In the genomic region with DNA sequence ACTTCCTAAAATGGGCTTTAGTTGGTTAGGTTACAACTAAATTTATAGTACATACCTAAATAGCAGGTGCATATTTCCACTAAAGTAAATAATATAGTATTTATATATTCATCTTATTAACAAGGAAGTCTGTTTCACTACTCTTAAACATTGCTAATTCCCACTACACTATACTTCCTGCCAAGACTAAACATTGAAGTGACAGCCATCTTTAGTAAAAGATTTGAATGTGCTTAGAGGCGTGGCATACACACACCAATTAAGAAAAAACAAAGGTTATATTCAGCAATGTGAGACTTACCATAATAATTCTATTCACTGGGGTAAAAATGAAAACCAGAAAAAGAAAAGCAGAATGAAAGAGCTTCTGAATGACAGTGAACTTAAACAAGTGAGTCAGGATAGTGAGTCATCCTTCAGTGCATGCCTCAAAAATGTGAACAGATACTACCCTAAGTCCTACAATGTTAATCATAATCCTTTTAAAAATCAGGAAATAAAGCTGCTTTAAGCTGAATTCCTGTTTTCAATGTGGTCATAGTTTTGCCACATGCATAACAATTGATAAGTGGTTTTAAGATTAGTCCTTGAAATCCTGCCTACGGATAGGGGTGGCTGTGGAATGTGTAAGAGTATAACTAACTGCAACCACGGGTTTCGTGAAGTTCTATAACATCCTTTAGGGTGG, we compare ENCODE assay signal across 8 cellular contexts. TPM values are rescaled to one million over a fixed set of nuclear protein-coding genes. Genes with fewer than 3 reads are reported as not detected.
DNase-seq lines count a peak whose midpoint lies in the region; ATAC-seq, FAIRE-seq and TF ChIP-seq lines count a peak whose summit lies in the region.

No MANE protein-coding gene starts in this region.

- DNase-seq in DMS53 treated with DMSO at 0.1 percent for 48 hours (lab: John Stamatoyannopoulos, UW; ENCODE audit: unreplicated experiment) (peak; percentile 64), K562 (ENCODE audit: extremely low read depth in 1 of 4, low spot score in 3 of 4) (peak; percentile 32 to 61 (median 38)), mesothelial cell of epicardium (ENCODE audit: low spot score in 2 of 2, unreplicated experiment in 2 of 2) (no peak), Right ventricle myocardium inferior (ENCODE audit: missing footprints) (no peak), H7 (no peak)
- no peak for DNase-seq in stimulated activated CD8-positive, alpha-beta memory T cell treated with anti-CD3 and anti-CD28 coated beads, Interleukin-4, amount 100 ng/mL, for 48 hours

- peaks cover 90% of the 10 kb centered on the region for H3K79me2 ChIP-seq in K562 (ENCODE audit: control insufficient read depth, insufficient read depth, low read length)

- peaks cover 23% of the 10 kb centered on the region for H3K36me3 Mint-ChIP-seq in mesothelial cell of epicardium

- WGBS in HUES64 = 69% methylated on average over 3 of the region's 4 CpGs
- 16% methylated on average over 4 of the region's 4 CpGs for WGBS in K562 (ENCODE audit: insufficient coverage, low coverage, missing lambda C conversion rate)

- POLR2A ChIA-PET in K562 (lab: Yijun Ruan, JAX) = interaction anchor here (0.7 kb wide), 1 partner anchor 19 kb away, joined by 4 read pairs; no protein-coding TSS in a partner anchor

- no peaks in the 10 kb centered on the region for H3K9me1 ChIP-seq in K562 (ENCODE audit: control insufficient read depth, insufficient read depth, low read length)

- H3K27me3 ChIP-seq in HUES64 (ENCODE audit: insufficient read depth, low read length) = no peaks in the 10 kb centered on the region
- no peaks in the 10 kb centered on the region for H3K27me3 ChIP-seq in K562 (ENCODE audit: control insufficient read depth in 2 of 2, insufficient read depth in 2 of 2, low read length in 2 of 2)
- no peaks in the 10 kb centered on the region for H3K27me3 ChIP-seq in H7 (ENCODE audit: control insufficient read depth, insufficient read depth, low read length)

- H4K20me1 ChIP-seq in K562 (replicated peaks; ENCODE audit: control insufficient read depth, insufficient read depth, low read length) = no peaks in the 10 kb centered on the region

- TF ChIP-seq CTCF in K562 (IDR thresholded peaks at IDR 0.05 in 2 of 3, conservative IDR thresholded peaks at IDR 0.05 in 1 of 3; ENCODE audit: insufficient read depth in 2 of 3, low read depth in 1 of 3, low read length in 3 of 3) = no peak
- TF ChIP-seq CTCF in mesothelial cell of epicardium (IDR thresholded peaks at IDR 0.05; ENCODE audit: unreplicated experiment) = no peak

- no peak overlapping the region for H3K4me3 Mint-ChIP-seq in mesothelial cell of epicardium

- in situ Hi-C loops in K562 (cut with MboI) = no loop called here

- peak; percentile 36; the same call in 1 of the 2 replicates for TF ChIP-seq EP300 in K562 (IDR thresholded peaks at IDR 0.05; ENCODE audit: low read length)

- H3K4me3 ChIP-seq in HUES64 (ENCODE audit: low read length) (no peak overlapping the region), K562 (no peak overlapping the region), H7 (ENCODE audit: insufficient read depth, low read depth, low read length) (no peak overlapping the region)

- H3K9ac ChIP-seq in HUES64 (ENCODE audit: low read depth, low read length) (no peak overlapping the region), K562 (ENCODE audit: insufficient read depth in 1 of 2, low read depth in 2 of 2, low read length in 2 of 2) (peak overlapping the region in 1 of 2 experiments; percentile 13; a peak in 2 of 4 replicates)

- no peak for TF ChIP-seq RAD21 in K562 (CRISPR knock-in tag; conservative IDR thresholded peaks at IDR 0.05 in 1 of 2, IDR thresholded peaks at IDR 0.05 in 1 of 2)

- no peak overlapping the region; the same call in 1 of the 2 replicates for H3K4me2 ChIP-seq in K562 (ENCODE audit: insufficient read depth, low read length)

- H2AFZ ChIP-seq in K562 (ENCODE audit: low read depth, low read length) = no peak overlapping the region

- no peaks in the 10 kb centered on the region for H3K27me3 Mint-ChIP-seq in mesothelial cell of epicardium (ENCODE audit: low read depth)

- H3K9me3 Mint-ChIP-seq in mesothelial cell of epicardium = peaks cover 22% of the 10 kb centered on the region

- peak; percentile 82 for FAIRE-seq in K562 (lab: Jason Lieb, UNC)

- BruUV-seq in K562 (replicated peaks; lab: Mats Ljungman, UMichigan) = no TSS peak

- H3K4me1 Mint-ChIP-seq in mesothelial cell of epicardium = peaks cover 17% of the 10 kb centered on the region

- no peak for TF ChIP-seq POLR2A in K562 (conservative IDR thresholded peaks at IDR 0.05)

- intact Hi-C loops in K562 (cut with micrococcal nuclease) (no loop called here), Right ventricle myocardium inferior (cut with DNase I) (no loop called here)

- CTCF ChIA-PET in K562 (lab: Yijun Ruan, JAX; ENCODE audit: low intra/inter-chr PET ratio) = no interaction called here

- peak overlapping the region; percentile 95 for H3K27ac Mint-ChIP-seq in mesothelial cell of epicardium

- H3K4me1 ChIP-seq in HUES64 (ENCODE audit: insufficient read depth, low read length) = peaks cover 23% of the 10 kb centered on the region
- H3K4me1 ChIP-seq in K562 (replicated peaks in 1 of 2; ENCODE audit: control insufficient read depth in 2 of 2, insufficient read depth in 2 of 2, low read length in 2 of 2) = peaks cover 3 to 23% of the 10 kb centered on the region in 2 experiments; a peak in 2 of 5 replicates

- H3K9me3 ChIP-seq in HUES64 (ENCODE audit: insufficient read depth, low read depth, low read length) = no peaks in the 10 kb centered on the region
- H3K9me3 ChIP-seq in K562 (replicated peaks; ENCODE audit: control insufficient read depth, insufficient read depth, low read depth, low read length) = no peaks in the 10 kb centered on the region; the same call in 1 of the 2 replicates

- H3K27ac ChIP-seq in HUES64 (ENCODE audit: low read depth, low read length) (0 out of 2 replicates have a peak overlapping the region, but pooled peaks have one; percentile 36), K562 (ENCODE audit: extremely low read depth, low read depth, low read length) (peak overlapping the region; percentile 63)

- ATAC-seq in K562 = peak; percentile 83
- no peak for ATAC-seq in Right ventricle myocardium inferior
- ATAC-seq in GM21515 (IDR thresholded peaks at IDR 0.05; ENCODE audit: unreplicated experiment) = no peak

- H3K36me3 ChIP-seq in HUES64 (ENCODE audit: insufficient read depth, low read length) (no peaks in the 10 kb centered on the region), K562 (ENCODE audit: control insufficient read depth, insufficient read depth, low read length) (no peaks in the 10 kb centered on the region), H7 (replicated peaks; ENCODE audit: control insufficient read depth, insufficient read depth, low read length) (no peaks in the 10 kb centered on the region)

TF ChIP-seq in K562, 482 proteins besides CTCF, POLR2A, EP300 and RAD21 (continues in another document):
- peak; percentile 93 for TF ChIP-seq DPF2 (IDR thresholded peaks at IDR 0.05)
- peak; percentile 85 for TF ChIP-seq SMARCC2 (IDR thresholded peaks at IDR 0.05; ENCODE audit: low read depth)
- no peak for TF ChIP-seq U2AF2 (optimal IDR thresholded peaks at IDR 0.05; ENCODE audit: low read depth, low read length)
- no peak for TF ChIP-seq NR2F6 (CRISPR knock-in tag; IDR thresholded peaks at IDR 0.05)
- no peak for TF ChIP-seq BCL6 (CRISPR knock-in tag; IDR thresholded peaks at IDR 0.05)
- TF ChIP-seq KLF6 (CRISPR knock-in tag; IDR thresholded peaks at IDR 0.05; ENCODE audit: borderline replicate concordance) = no peak
- TF ChIP-seq CBX5 (IDR thresholded peaks at IDR 0.05; ENCODE audit: borderline replicate concordance, low read depth) = no peak
- TF ChIP-seq, protein P1, sequence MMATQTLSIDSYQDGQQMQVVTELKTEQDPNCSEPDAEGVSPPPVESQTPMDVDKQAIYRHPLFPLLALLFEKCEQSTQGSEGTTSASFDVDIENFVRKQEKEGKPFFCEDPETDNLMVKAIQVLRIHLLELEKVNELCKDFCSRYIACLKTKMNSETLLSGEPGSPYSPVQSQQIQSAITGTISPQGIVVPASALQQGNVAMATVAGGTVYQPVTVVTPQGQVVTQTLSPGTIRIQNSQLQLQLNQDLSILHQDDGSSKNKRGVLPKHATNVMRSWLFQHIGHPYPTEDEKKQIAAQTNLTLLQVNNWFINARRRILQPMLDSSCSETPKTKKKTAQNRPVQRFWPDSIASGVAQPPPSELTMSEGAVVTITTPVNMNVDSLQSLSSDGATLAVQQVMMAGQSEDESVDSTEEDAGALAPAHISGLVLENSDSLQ (IDR thresholded peaks at IDR 0.05) = peak; percentile 74
- TF ChIP-seq, protein P2, sequence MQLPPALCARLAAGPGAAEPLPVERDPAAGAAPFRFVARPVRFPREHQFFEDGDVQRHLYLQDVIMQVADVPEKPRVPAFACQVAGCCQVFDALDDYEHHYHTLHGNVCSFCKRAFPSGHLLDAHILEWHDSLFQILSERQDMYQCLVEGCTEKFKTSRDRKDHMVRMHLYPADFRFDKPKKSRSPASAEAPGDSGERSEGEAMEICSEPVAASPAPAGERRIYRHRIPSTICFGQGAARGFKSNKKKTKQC (CRISPR knock-in tag; IDR thresholded peaks at IDR 0.05) = no peak
- no peak for TF ChIP-seq HMG20A (CRISPR knock-in tag; conservative IDR thresholded peaks at IDR 0.05)
- TF ChIP-seq ZNF324 (CRISPR knock-in tag; IDR thresholded peaks at IDR 0.05) = no peak

RNA-seq across cellular contexts. Expression of gene USP6NL, which starts 59.4 kb away (rescaled TPM):
- polyA plus RNA-seq in HUES64 (2013, experiment 1 of 2) = 23.6 TPM
- 24.5 TPM for polyA plus RNA-seq in HUES64 (2013, experiment 2 of 2)
- 21.7 and 68.0 TPM in 2 replicates for total RNA-seq in K562 (2011; cell fraction: chromatin; rRNA removed; ENCODE audit: low replicate concordance)
- total RNA-seq in K562 (2011; cell fraction: nucleolus; rRNA removed) = 11.3 and 18.0 TPM in 2 replicates
- 45.8 and 75.7 TPM in 2 replicates for total RNA-seq in K562 (2011; cell fraction: nucleoplasm; rRNA removed)
- 19.8 and 24.0 TPM in 2 replicates for total RNA-seq in K562 (2014; rRNA removed)
- 20.4 and 23.6 TPM in 2 replicates for total RNA-seq in K562 (2014; rRNA removed; fragmentation: Illumina TruSeq; extraction: Trizol)
- 22.1 and 24.5 TPM in 2 replicates for total RNA-seq in K562 (2015; rRNA removed; fragmentation: Illumina TruSeq; extraction: Trizol)
- total RNA-seq in K562 (2021) = 25.1 and 26.6 TPM in 2 replicates
- 11.5 and 16.8 TPM in 2 replicates for polyA plus RNA-seq in K562 (2011; rRNA removed)
- 10.2 and 10.7 TPM in 2 replicates for polyA plus RNA-seq in K562 (2011; cell fraction: cytosol; rRNA removed)
- polyA plus RNA-seq in K562 (2011; cell fraction: nucleus; rRNA removed) = 22.8 and 27.5 TPM in 2 replicates
- polyA plus RNA-seq in K562 (2012) = 20.8 and 21.4 TPM in 2 replicates
- polyA plus RNA-seq in K562 (2014; fragmentation: Illumina TruSeq; extraction: Trizol) = 20.0 and 22.0 TPM in 2 replicates
- 1 to 10 TPM; 3.2 to 3.8 TPM for polyA plus RNA-seq in K562 (2014; fragmentation: Nextera tagmentation; extraction: Ambion mirVana)
- polyA plus RNA-seq in K562 (2014; rRNA removed) = 17.0 and 17.8 TPM in 2 replicates
- polyA minus RNA-seq in K562 (2011; rRNA and poly(A)+ RNA removed) = 19.0 and 21.8 TPM in 2 replicates
- 8.5 and 11.0 TPM in 2 replicates for polyA minus RNA-seq in K562 (2011; cell fraction: cytosol; rRNA and poly(A)+ RNA removed)
- polyA minus RNA-seq in K562 (2011; cell fraction: nucleus; rRNA and poly(A)+ RNA removed) = 20.2 and 24.8 TPM in 2 replicates
- 34.8 to 36.4 TPM (median 35.8 TPM) in 3 replicates for total RNA-seq in mesothelial cell of epicardium
- 6.4 TPM for total RNA-seq in Right ventricle myocardium inferior
- total RNA-seq in H7 (2014; rRNA removed; shearing (Covaris generic)) = 15.9 and 18.2 TPM in 2 replicates

Comparison
In these comparisons a context has a peak if more than half of its experiments do, and no peak if none do; other contexts are left out.
1. DNase-seq: peak in DMS53 treated with DMSO at 0.1 percent for 48 hours (single experiment) and K562 (4 of 4); none in mesothelial cell of epicardium (0 of 2), stimulated activated CD8-positive, alpha-beta memory T cell treated with anti-CD3 and anti-CD28 coated beads, Interleukin-4, amount 100 ng/mL, for 48 hours (single experiment), Right ventricle myocardium inferior (single experiment) and H7 (single experiment).